In genomic region chr10:1149793-1150637, GRCh38 we compare ENCODE assay signal across 11 cellular contexts.
DNase-seq lines count a peak whose midpoint lies in the region; ATAC-seq and TF ChIP-seq lines count a peak whose summit lies in the region.
"Had no signal": no experiment of that assay in that cellular context is flagged by ENCODE, and none has a peak within 500 bp of the region (broad histone marks: within the 10 kb centered on the region; RNA-seq: fewer than 3 reads in every experiment).

No MANE protein-coding gene starts in this region.

- no peaks in the 10 kb centered on the region for H3K36me3 ChIP-seq in testis (ENCODE audit: low read depth, missing control alignments)

- no peaks in the 10 kb centered on the region for H3K9me3 ChIP-seq in testis

- no peak for TF ChIP-seq CTCF in testis (IDR thresholded peaks at IDR 0.05)

- POLR2A ChIA-PET in activated CD4-positive, alpha-beta memory T cell treated with anti-CD3 and anti-CD28 coated beads, Interleukin-2, amount 10 ng/mL, durations not matched to agents 7 days and 5 days (lab: Charles Lee) = no interaction called here

- no peaks in the 10 kb centered on the region for H3K4me1 ChIP-seq in testis

- H3K27me3 ChIP-seq in testis = no peaks in the 10 kb centered on the region

- peaks cover 5% of the 10 kb centered on the region for H3K27me3 Mint-ChIP-seq in activated CD4-positive, alpha-beta memory T cell treated with anti-CD3 and anti-CD28 coated beads, Interleukin-2, amount 10 ng/mL, durations not matched to agents 7 days and 5 days

- H3K36me3 Mint-ChIP-seq in activated naive CD4-positive, alpha-beta T cell treated with anti-CD3 and anti-CD28 coated beads, Interleukin-2, amount 50 U/mL, for 72 hours = peaks cover 8 to 17% of the 10 kb centered on the region in 2 donors
- H3K36me3 Mint-ChIP-seq in activated CD4-positive, alpha-beta memory T cell treated with anti-CD3 and anti-CD28 coated beads, Interleukin-2, amount 10 ng/mL, durations not matched to agents 7 days and 5 days (ENCODE audit: low read depth) = no peaks in the 10 kb centered on the region

- DNase-seq in activated naive CD4-positive, alpha-beta T cell treated with anti-CD3 and anti-CD28 coated beads, Interleukin-2, amount 50 U/mL, for 72 hours (ENCODE audit: low spot score in 2 of 2) = peak in 1 of 2 donors; percentile 31
- no peak for DNase-seq in activated naive CD4-positive, alpha-beta T cell treated with anti-CD3 and anti-CD28 coated beads, Interleukin-2, amount 50 U/mL, for 16 hours
- peak; percentile 35 for DNase-seq in activated CD4-positive, alpha-beta memory T cell treated with anti-CD3 and anti-CD28 coated beads, Interleukin-2, amount 10 ng/mL, durations not matched to agents 7 days and 5 days
- DNase-seq in left kidney (ENCODE audit: low read depth, low spot score) = peak; percentile 63
- peak; percentile 47 for DNase-seq in testis
- DNase-seq in putamen (ENCODE audit: low spot score) = no peak
- no peak for DNase-seq in stimulated activated naive CD4-positive, alpha-beta T cell treated with Interleukin-2 at 50 U/mL for 16 hours (lab: John Stamatoyannopoulos, UW)
- DNase-seq: amniotic stem cell, NCI-H1694 treated with DMSO at 0.1 percent for 48 hours, occipital lobe had no signal

- H3K27ac Mint-ChIP-seq in activated naive CD4-positive, alpha-beta T cell treated with anti-CD3 and anti-CD28 coated beads, Interleukin-2, amount 50 U/mL, for 72 hours = no peak overlapping the region
- no peak overlapping the region for H3K27ac Mint-ChIP-seq in activated CD4-positive, alpha-beta memory T cell treated with anti-CD3 and anti-CD28 coated beads, Interleukin-2, amount 10 ng/mL, durations not matched to agents 7 days and 5 days

- CTCF ChIA-PET in activated CD4-positive, alpha-beta memory T cell treated with anti-CD3 and anti-CD28 coated beads, Interleukin-2, amount 10 ng/mL, durations not matched to agents 7 days and 5 days (lab: Charles Lee) = no interaction called here

- TF ChIP-seq POLR2A in testis (IDR thresholded peaks at IDR 0.05) = no peak

- H3K27ac ChIP-seq in testis = no peak overlapping the region

- no peak overlapping the region for H3K4me3 ChIP-seq in testis

- H3K4me3 Mint-ChIP-seq in activated CD4-positive, alpha-beta memory T cell treated with anti-CD3 and anti-CD28 coated beads, Interleukin-2, amount 10 ng/mL, durations not matched to agents 7 days and 5 days = no peak overlapping the region

- peaks cover 11% of the 10 kb centered on the region for H3K4me1 Mint-ChIP-seq in activated CD4-positive, alpha-beta memory T cell treated with anti-CD3 and anti-CD28 coated beads, Interleukin-2, amount 10 ng/mL, durations not matched to agents 7 days and 5 days

- peaks cover 0 to 5% of the 10 kb centered on the region in 2 donors for H3K9me3 Mint-ChIP-seq in activated naive CD4-positive, alpha-beta T cell treated with anti-CD3 and anti-CD28 coated beads, Interleukin-2, amount 50 U/mL, for 72 hours
- peaks cover 6% of the 10 kb centered on the region for H3K9me3 Mint-ChIP-seq in activated CD4-positive, alpha-beta memory T cell treated with anti-CD3 and anti-CD28 coated beads, Interleukin-2, amount 10 ng/mL, durations not matched to agents 7 days and 5 days

- ATAC-seq in activated naive CD4-positive, alpha-beta T cell treated with anti-CD3 and anti-CD28 coated beads, Interleukin-2, amount 50 U/mL, for 72 hours = peak; percentile 21 to 49
- no peak for ATAC-seq in GM18873 (IDR thresholded peaks at IDR 0.05; ENCODE audit: low FRiP score, unreplicated experiment)

- WGBS in testis, 2 donors = 61 to 63% methylated on average over 21 to 23 of the region's 23 CpGs

- intact Hi-C loops in testis (cut with DNase I; ENCODE audit: low total_unique reads) = no loop called here

Comparison
In these comparisons a context has a peak if more than half of its experiments do, and no peak if none do; other contexts are left out.
1. DNase-seq: peak in activated CD4-positive, alpha-beta memory T cell treated with anti-CD3 and anti-CD28 coated beads, Interleukin-2, amount 10 ng/mL, durations not matched to agents 7 days and 5 days (single experiment), left kidney (single experiment) and testis (single experiment); none in activated naive CD4-positive, alpha-beta T cell treated with anti-CD3 and anti-CD28 coated beads, Interleukin-2, amount 50 U/mL, for 16 hours (single experiment), putamen (single experiment) and stimulated activated naive CD4-positive, alpha-beta T cell treated with Interleukin-2 at 50 U/mL for 16 hours (single experiment).